15 cellular contexts compared by ENCODE assay signal in genomic region chr10:11535376-11535959, GRCh38.
A peak's percentile ranks its signal among the peaks of the same experiment; 100 is the strongest.
DNase-seq lines count a peak whose midpoint lies in the region; ATAC-seq, FAIRE-seq and TF ChIP-seq lines count a peak whose summit lies in the region.
"Had no signal": no experiment of that assay in that cellular context is flagged by ENCODE, and none has a peak within 500 bp of the region (broad histone marks: within the 10 kb centered on the region; RNA-seq: fewer than 3 reads in every experiment).

No MANE protein-coding gene starts in this region.

- no peak overlapping the region for H3K27ac ChIP-seq in substantia nigra (ENCODE audit: low read depth, low read length, poor library complexity, severe bottlenecking)
- H3K27ac ChIP-seq: cardiac muscle cell had no signal

- peaks cover 5% of the 10 kb centered on the region for H3K4me1 Mint-ChIP-seq in activated T-helper 2 cell treated with anti-CD3 and anti-CD28 coated beads, Interferon-gamma antibody, Interleukin-2, Interleukin-4, amounts not matched to agents 10 μg/mL and 5 μg/mL and 100 μg/mL, durations not matched to agents 14 hours and 24 hours and 36 hours (ENCODE audit: low read depth)

- H3K36me3 ChIP-seq in GM06990 (ENCODE audit: control insufficient read depth, insufficient read depth, low read length): no peaks in the 10 kb centered on the region
- H3K36me3 ChIP-seq: cardiac muscle cell had no signal

- H3K27ac Mint-ChIP-seq in activated T-helper 2 cell treated with anti-CD3 and anti-CD28 coated beads, Interferon-gamma antibody, Interleukin-2, Interleukin-4, amounts not matched to agents 10 μg/mL and 5 μg/mL and 100 μg/mL, durations not matched to agents 14 hours and 24 hours and 36 hours: no peak overlapping the region
- H3K27ac Mint-ChIP-seq: activated naive CD4-positive, alpha-beta T cell treated with anti-CD3 and anti-CD28 coated beads, Interleukin-2, amount 50 U/mL, for 24 hours; endodermal cell had no signal

- ATAC-seq in HG02938 (IDR thresholded peaks at IDR 0.05; ENCODE audit: unreplicated experiment): peak; percentile 45

- no peak for TF ChIP-seq CTCF in GM06990 (IDR thresholded peaks at IDR 0.05; ENCODE audit: insufficient read depth, low read length, poor library complexity, severe bottlenecking)

- H3K9me3 Mint-ChIP-seq in activated T-helper 2 cell treated with anti-CD3 and anti-CD28 coated beads, Interferon-gamma antibody, Interleukin-2, Interleukin-4, amounts not matched to agents 10 μg/mL and 5 μg/mL and 100 μg/mL, durations not matched to agents 14 hours and 24 hours and 36 hours: no peaks in the 10 kb centered on the region
- H3K9me3 Mint-ChIP-seq: activated naive CD4-positive, alpha-beta T cell treated with anti-CD3 and anti-CD28 coated beads, Interleukin-2, amount 50 U/mL, for 24 hours; endodermal cell had no signal

- intact Hi-C loops in activated T-helper 2 cell treated with anti-CD3 and anti-CD28 coated beads, Interferon-gamma antibody, Interleukin-2, Interleukin-4, amounts not matched to agents 10 μg/mL and 5 μg/mL and 100 μg/mL, durations not matched to agents 14 hours and 24 hours and 36 hours (cut with micrococcal nuclease): no loop called here

- FAIRE-seq in GM19239 (lab: Jason Lieb, UNC): peak; percentile 98
- FAIRE-seq: keratinocyte, urothelium cell line had no signal

- H3K4me3 ChIP-seq in GM06990 (replicated peaks; ENCODE audit: low read depth, low read length): no peak overlapping the region
- H3K4me3 ChIP-seq: cardiac muscle cell had no signal

- peaks cover 49% of the 10 kb centered on the region for H3K27me3 Mint-ChIP-seq in activated T-helper 2 cell treated with anti-CD3 and anti-CD28 coated beads, Interferon-gamma antibody, Interleukin-2, Interleukin-4, amounts not matched to agents 10 μg/mL and 5 μg/mL and 100 μg/mL, durations not matched to agents 14 hours and 24 hours and 36 hours (ENCODE audit: low read depth)
- H3K27me3 Mint-ChIP-seq: activated naive CD4-positive, alpha-beta T cell treated with anti-CD3 and anti-CD28 coated beads, Interleukin-2, amount 50 U/mL, for 24 hours had no signal

- DNase-seq in GM06990 (ENCODE audit: extremely low read depth, insufficient read length): peak; percentile 50
- DNase-seq in GM19239 (ENCODE audit: insufficient read length, low spot score): peak; percentile 14
- DNase-seq in OCI-M1 (lab: John Stamatoyannopoulos, UW): peak; percentile 27
- DNase-seq in substantia nigra (lab: John Stamatoyannopoulos, UW): no peak
- DNase-seq in activated T-helper 2 cell treated with anti-CD3 and anti-CD28 coated beads, Interferon-gamma antibody, Interleukin-2, Interleukin-4, amounts not matched to agents 10 μg/mL and 5 μg/mL and 100 μg/mL, durations not matched to agents 14 hours and 24 hours and 36 hours (ENCODE audit: low spot score): no peak
- DNase-seq in GM03348 (ENCODE audit: low spot score): no peak
- no peak for DNase-seq in COR-L47 (lab: John Stamatoyannopoulos, UW)
- DNase-seq: ACHN, endodermal cell, SHP77 treated with DMSO at 0.1 percent for 48 hours had no signal

- H3K36me3 Mint-ChIP-seq in activated T-helper 2 cell treated with anti-CD3 and anti-CD28 coated beads, Interferon-gamma antibody, Interleukin-2, Interleukin-4, amounts not matched to agents 10 μg/mL and 5 μg/mL and 100 μg/mL, durations not matched to agents 14 hours and 24 hours and 36 hours (ENCODE audit: low read depth): no peaks in the 10 kb centered on the region
- H3K36me3 Mint-ChIP-seq: activated naive CD4-positive, alpha-beta T cell treated with anti-CD3 and anti-CD28 coated beads, Interleukin-2, amount 50 U/mL, for 24 hours had no signal

- no peaks in the 10 kb centered on the region for H3K27me3 ChIP-seq in GM06990 (replicated peaks; ENCODE audit: control insufficient read depth, insufficient read depth, low read length)
- H3K27me3 ChIP-seq: cardiac muscle cell had no signal

- H3K4me3 Mint-ChIP-seq in activated T-helper 2 cell treated with anti-CD3 and anti-CD28 coated beads, Interferon-gamma antibody, Interleukin-2, Interleukin-4, amounts not matched to agents 10 μg/mL and 5 μg/mL and 100 μg/mL, durations not matched to agents 14 hours and 24 hours and 36 hours (ENCODE audit: low read depth): no peak overlapping the region
- H3K4me3 Mint-ChIP-seq: activated naive CD4-positive, alpha-beta T cell treated with anti-CD3 and anti-CD28 coated beads, Interleukin-2, amount 50 U/mL, for 24 hours; endodermal cell had no signal

Comparison
In these comparisons a context has a peak if more than half of its experiments do, and no peak if none do; other contexts are left out.
1. DNase-seq: peak in GM06990 (single experiment), GM19239 (single experiment) and OCI-M1 (single experiment); none in substantia nigra (0 of 49), activated T-helper 2 cell treated with anti-CD3 and anti-CD28 coated beads, Interferon-gamma antibody, Interleukin-2, Interleukin-4, amounts not matched to agents 10 μg/mL and 5 μg/mL and 100 μg/mL, durations not matched to agents 14 hours and 24 hours and 36 hours (single experiment), GM03348 (single experiment) and COR-L47 (single experiment).